In the genomic region with DNA sequence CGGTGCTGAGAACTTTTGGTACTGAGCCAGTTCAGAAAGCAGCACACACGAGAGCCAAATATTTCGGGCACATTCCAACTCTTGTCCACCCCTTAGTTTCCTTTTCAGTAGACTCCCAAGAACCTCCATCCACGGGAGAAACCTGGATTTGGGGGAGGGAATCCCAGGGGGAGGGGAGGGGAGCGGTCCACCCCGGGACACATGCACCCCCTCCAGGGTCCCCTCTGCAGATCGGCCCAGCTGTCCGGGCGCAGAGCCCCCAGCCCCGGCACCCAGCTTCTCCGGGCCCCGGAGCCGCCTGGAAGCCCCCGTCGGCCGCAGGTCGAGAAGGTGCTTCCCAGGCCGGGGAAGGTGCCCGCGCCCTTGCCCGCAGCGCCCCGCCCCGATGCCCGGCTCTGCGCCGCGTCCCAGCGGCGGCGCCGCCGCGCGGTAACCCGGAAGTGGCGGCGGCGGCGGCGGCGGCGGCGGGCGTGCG, we compare ENCODE assay signal across 8 cellular contexts. TPM values are rescaled to one million over a fixed set of nuclear protein-coding genes. Genes with fewer than 3 reads are reported as not detected.
DNase-seq lines count a peak whose midpoint lies in the region; ATAC-seq, FAIRE-seq and TF ChIP-seq lines count a peak whose summit lies in the region.

No MANE protein-coding gene starts in this region.

- H3K9me1 ChIP-seq in endothelial cell of umbilical vein (replicated peaks; ENCODE audit: control insufficient read depth, extremely low read depth, insufficient read depth, low read length): no peaks in the 10 kb centered on the region

- no peaks in the 10 kb centered on the region for H3K9me3 Mint-ChIP-seq in naive thymus-derived CD8-positive, alpha-beta T cell

- intact Hi-C loops in endothelial cell of umbilical vein (cut with micrococcal nuclease) (loop anchor here (1.0 to 5.0 kb wide), 2 partner anchors 72 to 105 kb away; no protein-coding TSS in a partner anchor), vagina (cut with DNase I) (no loop called here)

- FAIRE-seq in endothelial cell of umbilical vein (lab: Jason Lieb, UNC): peak; percentile 24

- peak overlapping the region; percentile 95 for H3K4me2 ChIP-seq in endothelial cell of umbilical vein (ENCODE audit: insufficient read depth, low read length)

- H3K4me3 Mint-ChIP-seq in naive thymus-derived CD8-positive, alpha-beta T cell: peak overlapping the region; percentile 86 to 97 (median 94)

- POLR2A ChIA-PET in AG04449 (lab: Yijun Ruan, JAX) (interaction anchor here (0.9 to 1.9 kb wide), 4 partner anchors 18 to 85 kb away, joined by 3 to 8 read pairs (median 5); partner anchors contain the start of gene CEMIP), endothelial cell of umbilical vein (lab: Charles Lee) (no interaction called here)
- POLR2A ChIA-PET in naive thymus-derived CD8-positive, alpha-beta T cell (lab: Charles Lee): no interaction called here

- peaks cover 0 to 4% (median 0%) of the 10 kb centered on the region in 3 donors for H3K36me3 Mint-ChIP-seq in naive thymus-derived CD8-positive, alpha-beta T cell

- H3K9me3 ChIP-seq in endothelial cell of umbilical vein (replicated peaks; ENCODE audit: control insufficient read depth, insufficient read depth, low read length): no peaks in the 10 kb centered on the region
- H3K9me3 ChIP-seq in vagina: no peaks in the 10 kb centered on the region

- peaks cover 0 to 13% (median 2%) of the 10 kb centered on the region in 5 donors for H3K27me3 Mint-ChIP-seq in naive thymus-derived CD8-positive, alpha-beta T cell

- CTCF ChIA-PET in AG04449 (lab: Yijun Ruan, JAX) (interaction anchor here (1.2 to 2.9 kb wide), 4 partner anchors 10 to 238 kb away, joined by 3 to 13 read pairs (median 8); partner anchors contain the start of gene CEMIP), endothelial cell of umbilical vein (lab: Charles Lee) (interaction anchor here (0.8 to 7.3 kb wide), 9 partner anchors 10 to 275 kb away, joined by 3 to 131 read pairs (median 4); partner anchors contain the start of gene CEMIP)

- peak overlapping the region; percentile 15 to 92 (median 84) for H3K27ac Mint-ChIP-seq in naive thymus-derived CD8-positive, alpha-beta T cell

- TF ChIP-seq CTCF in AG04449 (IDR thresholded peaks at IDR 0.05; ENCODE audit: insufficient read depth, low read length, missing control alignments) (no peak), endothelial cell of umbilical vein (IDR thresholded peaks at IDR 0.05; ENCODE audit: extremely low read depth in 1 of 2, insufficient read depth in 1 of 2, low read depth in 1 of 2, low read length in 2 of 2) (no peak), vagina (IDR thresholded peaks at IDR 0.05) (no peak)

- H3K9ac ChIP-seq in endothelial cell of umbilical vein (replicated peaks; ENCODE audit: extremely low read depth, insufficient read depth, low read length): peak overlapping the region; percentile 46

- H3K4me1 ChIP-seq in endothelial cell of umbilical vein (ENCODE audit: control insufficient read depth, extremely low read depth, insufficient read depth, low read length) (peaks cover 16% of the 10 kb centered on the region), vagina (peaks cover 24% of the 10 kb centered on the region)

- peaks cover 7 to 26% (median 22%) of the 10 kb centered on the region in 4 donors for H3K4me1 Mint-ChIP-seq in naive thymus-derived CD8-positive, alpha-beta T cell

- no TSS peak for BruUV-seq in endothelial cell of umbilical vein (replicated peaks; lab: Mats Ljungman, UMichigan)

- peaks cover 35% of the 10 kb centered on the region for H3K79me2 ChIP-seq in endothelial cell of umbilical vein (ENCODE audit: control insufficient read depth, insufficient read depth, low read length)

- ATAC-seq in GM19324 (IDR thresholded peaks at IDR 0.05; ENCODE audit: low FRiP score, unreplicated experiment): peak; percentile 36
- peak; percentile 47 to 56 for ATAC-seq in naive thymus-derived CD8-positive, alpha-beta T cell

- H3K27ac ChIP-seq in endothelial cell of umbilical vein (ENCODE audit: insufficient read depth, low read depth, low read length) (peak overlapping the region; percentile 28), vagina (peak overlapping the region; percentile 84)

- H3K27me3 ChIP-seq in endothelial cell of umbilical vein (ENCODE audit: control insufficient read depth in 2 of 2, insufficient read depth in 2 of 2, low read length in 2 of 2) (no peaks in the 10 kb centered on the region), vagina (no peaks in the 10 kb centered on the region)

- no peak for DNase-seq in AG04449 (ENCODE audit: low read depth, low spot score)
- DNase-seq in HPDE6-E6E7 (ENCODE audit: extremely low spot score): peak; percentile 33
- peak; percentile 17 for DNase-seq in activated CD4-positive, alpha-beta T cell treated with anti-CD3 and anti-CD28 coated beads for 48 hours
- DNase-seq in endothelial cell of umbilical vein (ENCODE audit: low read depth, low spot score): no peak
- DNase-seq in naive thymus-derived CD8-positive, alpha-beta T cell: peak in 7 of 10 donors; percentile 0 to 33 (median 4)
- no peak for DNase-seq in vagina (ENCODE audit: extremely low spot score in 2 of 2)
- DNase-seq in NCI-H146 treated with DMSO at 0.1 percent for 48 hours (lab: John Stamatoyannopoulos, UW; ENCODE audit: unreplicated experiment): no peak

- H3K36me3 ChIP-seq in endothelial cell of umbilical vein (ENCODE audit: control insufficient read depth in 2 of 2, extremely low read depth in 1 of 2, insufficient read depth in 2 of 2, low read length in 2 of 2) (no peaks in the 10 kb centered on the region), vagina (no peaks in the 10 kb centered on the region)

- peak overlapping the region; percentile 88 for H2AFZ ChIP-seq in endothelial cell of umbilical vein (ENCODE audit: low read depth, low read length)

- no peak for TF ChIP-seq POLR2A in endothelial cell of umbilical vein (IDR thresholded peaks at IDR 0.05; ENCODE audit: low read depth, low read length)
- TF ChIP-seq POLR2A in vagina (IDR thresholded peaks at IDR 0.05): no peak

- dilution Hi-C loops in endothelial cell of umbilical vein (cut with MboI; ENCODE audit: extremely low pct_ligation_motif_present, low sequenced_read_pairs): no loop called here

- H3K4me3 ChIP-seq in AG04449 (ENCODE audit: low read depth, low read length) (peak overlapping the region; percentile 85), endothelial cell of umbilical vein (replicated peaks in 1 of 3; ENCODE audit: insufficient read depth in 1 of 3, low read depth in 1 of 3, low read length in 3 of 3) (peak overlapping the region; percentile 72 to 85 (median 74)), vagina (peak overlapping the region; percentile 72 to 91)

- H4K20me1 ChIP-seq in endothelial cell of umbilical vein (replicated peaks; ENCODE audit: control insufficient read depth, extremely low read depth, insufficient read depth, low read length): no peaks in the 10 kb centered on the region

TF ChIP-seq in endothelial cell of umbilical vein, 7 proteins besides CTCF, POLR2A, EP300 and RAD21:
- TF ChIP-seq FOS (IDR thresholded peaks at IDR 0.05; ENCODE audit: borderline replicate concordance, insufficient read depth, low read length) (no peak), MAX (IDR thresholded peaks at IDR 0.05; ENCODE audit: insufficient read depth, insufficient read length) (no peak), EZH2 (IDR thresholded peaks at IDR 0.05; ENCODE audit: borderline replicate concordance, low read depth, low read length, severe bottlenecking) (no peak), JUN (IDR thresholded peaks at IDR 0.05; ENCODE audit: borderline replicate concordance, insufficient read depth, insufficient read length, low read depth) (no peak), GATA2 (IDR thresholded peaks at IDR 0.05; ENCODE audit: insufficient read depth, insufficient read length, low read depth, low read length) (no peak), MYC (IDR thresholded peaks at IDR 0.05; ENCODE audit: low read depth, low read length) (no peak), POLR2AphosphoS5 (IDR thresholded peaks at IDR 0.05; ENCODE audit: insufficient read depth, low read depth, low read length) (no peak)

RNA-seq across cellular contexts. Expression of gene ABHD17C, which starts 0.4 kb away (rescaled TPM):
- total RNA-seq in endothelial cell of umbilical vein (8.2 and 10.9 TPM in 2 replicates), vagina (12.5 TPM)
- 5.6 and 5.9 TPM in 2 replicates for polyA plus RNA-seq in endothelial cell of umbilical vein
- 6.0 and 6.3 TPM in 2 replicates for polyA plus RNA-seq in endothelial cell of umbilical vein (2011; cell fraction: cytosol; rRNA removed)
- 4.1 and 4.5 TPM in 2 replicates for polyA plus RNA-seq in endothelial cell of umbilical vein (2011; cell fraction: nucleus; rRNA removed)
- polyA plus RNA-seq in endothelial cell of umbilical vein (2012): 10.4 and 13.8 TPM in 2 replicates
- polyA minus RNA-seq in endothelial cell of umbilical vein: 9.1 and 16.9 TPM in 2 replicates
- polyA minus RNA-seq in endothelial cell of umbilical vein (2011; cell fraction: cytosol; rRNA and poly(A)+ RNA removed): 24.6 TPM
- polyA minus RNA-seq in endothelial cell of umbilical vein (2011; cell fraction: nucleus; rRNA and poly(A)+ RNA removed): 6.3 and 6.8 TPM in 2 replicates
- total RNA-seq in naive thymus-derived CD8-positive, alpha-beta T cell: 1 to 10 TPM; 1.8 to 2.5 TPM
- polyA plus RNA-seq in naive thymus-derived CD8-positive, alpha-beta T cell: 1 to 10 TPM in 1 of 3 donors, under 1 TPM in 2; 0.08 to 2.4 (median 0.91) TPM

Comparison
In these comparisons a context has a peak if more than half of its experiments do, and no peak if none do; other contexts are left out.
1. DNase-seq: peak in HPDE6-E6E7 (single experiment), activated CD4-positive, alpha-beta T cell treated with anti-CD3 and anti-CD28 coated beads for 48 hours (single experiment) and naive thymus-derived CD8-positive, alpha-beta T cell (7 of 10); none in AG04449 (single experiment), endothelial cell of umbilical vein (single experiment), vagina (0 of 2) and NCI-H146 treated with DMSO at 0.1 percent for 48 hours (single experiment).
2. Peak in every context shown above with its lines, with median percentiles within 50 percentile points of each other: H3K4me3 ChIP-seq.